In genomic region chr17:39548494-39548893, GRCh38 we compare ENCODE assay signal across 10 cellular contexts. TPM values are rescaled to one million over a fixed set of nuclear protein-coding genes. Genes with fewer than 3 reads are reported as not detected.
"Had no signal": no experiment of that assay in that cellular context is flagged by ENCODE, and none has a peak within 500 bp of the region (broad histone marks: within the 10 kb centered on the region; RNA-seq: fewer than 3 reads in every experiment).

No MANE protein-coding gene starts in this region.

- DNase-seq: kidney had no signal

- FAIRE-seq: endometrium, kidney had no signal

RNA-seq across cellular contexts. Expression of gene NEUROD2, which starts 59.2 kb away (rescaled TPM):
- total RNA-seq: activated CD8-positive, alpha-beta T cell treated with anti-CD3 and anti-CD28 coated beads, Interleukin-2, amount 10 ng/mL, durations not matched to agents 7 days and 5 days; activated T-helper 1 cell treated with anti-CD3 and anti-CD28 coated beads, Interleukin-12 subunit alpha, Interleukin-12 subunit beta, Interleukin-2, Interleukin-4 antibody, amounts not matched to agents 30 ng/mL and 10 ng/mL and 1 ng/mL, durations not matched to agents 14 hours and 24 hours and 36 hours; adrenal gland; esophagus mucosa; kidney; mesenteric fat pad; T-cell; thoracic aorta; urinary bladder had no signal
